28 cellular contexts compared by ENCODE assay signal in the genomic region with DNA sequence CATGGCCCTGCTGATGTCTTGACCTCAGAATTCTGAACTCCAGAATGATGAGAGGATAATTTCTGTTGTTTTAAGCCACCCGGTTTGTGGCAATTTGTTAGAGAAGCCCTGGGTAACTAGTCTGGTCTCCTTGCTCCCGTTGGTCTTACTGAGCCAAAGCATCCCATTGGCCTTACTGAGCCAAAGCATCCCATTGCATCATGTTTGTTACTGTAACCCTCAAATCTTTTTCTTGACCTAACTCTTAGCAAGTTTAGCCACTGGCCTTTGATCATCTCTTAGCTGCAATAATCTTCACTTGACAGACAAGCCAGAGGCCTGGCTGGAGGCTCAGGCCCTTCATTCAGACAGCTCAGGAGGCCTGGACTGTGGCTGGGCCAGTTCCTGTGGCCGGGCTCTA.
"Had no signal": no experiment of that assay in that cellular context is flagged by ENCODE, and none has a peak within 500 bp of the region (broad histone marks: within the 10 kb centered on the region; RNA-seq: fewer than 3 reads in every experiment).

No MANE protein-coding gene starts in this region.

- H3K4me3 ChIP-seq: breast epithelium, heart right ventricle, left lung, lung, mucosa of descending colon, ovary, skin epidermis, thoracic aorta, uterus had no signal

- H3K4me1 ChIP-seq: breast epithelium, uterus had no signal

- H3K9me3 ChIP-seq: breast epithelium, left lung, mucosa of descending colon, ovary, thoracic aorta, uterus had no signal

- ATAC-seq: activated CD4-positive, CD25-positive, alpha-beta regulatory T cell treated with anti-CD3 and anti-CD28 coated beads, Interleukin-2, amount 50 U/mL, for 24 hours; activated T-cell treated with anti-CD3 and anti-CD28 coated beads, Interleukin-2, amount 50 U/mL, for 4 hours; activated T-helper 17 cell treated with anti-CD3 and anti-CD28 coated beads, Interleukin-2, amount 50 U/mL, for 72 hours; heart right ventricle; left lung; mucosa of descending colon; sciatic nerve; stimulated activated naive CD8-positive, alpha-beta T cell treated with anti-CD3 and anti-CD28 coated beads, Interleukin-15, Interleukin-2, amounts not matched to agents 100 U/mL and 50 U/mL, for 24 hours had no signal

- H3K36me3 ChIP-seq: breast epithelium, heart right ventricle, left lung, ovary, thoracic aorta, uterus had no signal

- H3K27ac ChIP-seq: breast epithelium, heart right ventricle, left lung, ovary, skin epidermis, thoracic aorta, uterus, VCaP had no signal

- DNase-seq: activated CD4-positive, alpha-beta memory T cell treated with anti-CD3 and anti-CD28 coated beads for 36 hours; activated CD4-positive, alpha-beta T cell treated with anti-CD3 and anti-CD28 coated beads, Interleukin-2, amount 10 ng/mL, durations not matched to agents 24 days and 14 days; activated gamma-delta T cell treated with Interleukin-2 at 50 U/mL for 16 hours; activated naive CD4-positive, alpha-beta T cell treated with anti-CD3 and anti-CD28 coated beads, Interleukin-2, amount 50 U/mL, for 16 hours; activated T-cell treated with anti-CD3 and anti-CD28 coated beads, Interleukin-2, amount 50 U/mL, for 4 hours; central memory CD4-positive, alpha-beta T cell; effector CD8-positive, alpha-beta T cell; foreskin melanocyte; heart right ventricle; left lung; mucosa of descending colon; ovary; stimulated activated CD4-positive, alpha-beta T cell treated with anti-CD3 and anti-CD28 coated beads, Interleukin-12 subunit alpha, Interleukin-12 subunit beta, amount 100 ng/mL, for 4 hours; stimulated activated CD4-positive, alpha-beta T cell treated with anti-CD3 and anti-CD28 coated beads, Interleukin-4, amount 100 ng/mL, for 1 hour; stimulated activated naive CD8-positive, alpha-beta T cell treated with anti-CD3 and anti-CD28 coated beads, Interleukin-15, Interleukin-2, amounts not matched to agents 100 U/mL and 50 U/mL, for 24 hours; SW 1271; T-helper 9 cell; trophoblast cell; uterus had no signal

- H3K27me3 ChIP-seq: breast epithelium, heart right ventricle, left lung, ovary, uterus had no signal

- FAIRE-seq: TTC549 had no signal
